Comparison of ENCODE assay signal across 23 cellular contexts in genomic region chr1:208907785-208908184, GRCh38.
"Had no signal": no experiment of that assay in that cellular context is flagged by ENCODE, and none has a peak within 500 bp of the region (broad histone marks: within the 10 kb centered on the region; RNA-seq: fewer than 3 reads in every experiment).

No MANE protein-coding gene starts in this region.

- DNase-seq: colonic mucosa; cortex of kidney; effector CD8-positive, alpha-beta T cell; effector memory CD8-positive, alpha-beta T cell; endodermal cell; erythroblast; esophagus squamous epithelium; foreskin fibroblast; foreskin melanocyte; gastrocnemius medialis; glutamatergic neuron; head of caudate nucleus; heart right ventricle; hippocampal formation; left cardiac atrium; left lung; left ventricle myocardium superior; lower lobe of right lung; mesenchymal stem cell; mucosa of descending colon had no signal

- H3K4me1 ChIP-seq: colonic mucosa, esophagus squamous epithelium, gastrocnemius medialis, heart right ventricle, left lung, lower lobe of right lung had no signal

- H3K9me3 Mint-ChIP-seq: dendritic cell treated with granulocyte-macrophage colony-stimulating factor and Interleukin-4, amounts not matched to agents 40 ng/mL and 50 ng/mL, for 4 days; effector memory CD8-positive, alpha-beta T cell; endodermal cell had no signal

- H3K4me3 ChIP-seq: colonic mucosa, esophagus squamous epithelium, gastrocnemius medialis, heart right ventricle, left lung, lower lobe of right lung, mucosa of descending colon had no signal

- H3K36me3 ChIP-seq: colonic mucosa, esophagus squamous epithelium, gastrocnemius medialis, heart right ventricle, left lung, lower lobe of right lung had no signal

- H3K27me3 ChIP-seq: colonic mucosa, gastrocnemius medialis, left lung had no signal

- H3K9me3 ChIP-seq: colonic mucosa, gastrocnemius medialis, left lung, lower lobe of right lung, mucosa of descending colon had no signal

- H3K27ac ChIP-seq: colonic mucosa, epithelial cell of prostate, esophagus squamous epithelium, gastrocnemius medialis, heart right ventricle, left lung, lower lobe of right lung had no signal

- H3K36me3 Mint-ChIP-seq: mesothelial cell of epicardium had no signal

- H3K27ac Mint-ChIP-seq: dendritic cell treated with granulocyte-macrophage colony-stimulating factor and Interleukin-4, amounts not matched to agents 40 ng/mL and 50 ng/mL, for 4 days; effector memory CD8-positive, alpha-beta T cell; endodermal cell; mesothelial cell of epicardium had no signal

- H3K4me3 Mint-ChIP-seq: dendritic cell treated with granulocyte-macrophage colony-stimulating factor and Interleukin-4, amounts not matched to agents 40 ng/mL and 50 ng/mL, for 4 days; effector memory CD8-positive, alpha-beta T cell; endodermal cell; mesothelial cell of epicardium had no signal

- H3K27me3 Mint-ChIP-seq: dendritic cell treated with granulocyte-macrophage colony-stimulating factor and Interleukin-4, amounts not matched to agents 40 ng/mL and 50 ng/mL, for 4 days had no signal

- H3K4me1 Mint-ChIP-seq: endodermal cell, mesothelial cell of epicardium had no signal
